9 cellular contexts compared by ENCODE assay signal in the genomic region with DNA sequence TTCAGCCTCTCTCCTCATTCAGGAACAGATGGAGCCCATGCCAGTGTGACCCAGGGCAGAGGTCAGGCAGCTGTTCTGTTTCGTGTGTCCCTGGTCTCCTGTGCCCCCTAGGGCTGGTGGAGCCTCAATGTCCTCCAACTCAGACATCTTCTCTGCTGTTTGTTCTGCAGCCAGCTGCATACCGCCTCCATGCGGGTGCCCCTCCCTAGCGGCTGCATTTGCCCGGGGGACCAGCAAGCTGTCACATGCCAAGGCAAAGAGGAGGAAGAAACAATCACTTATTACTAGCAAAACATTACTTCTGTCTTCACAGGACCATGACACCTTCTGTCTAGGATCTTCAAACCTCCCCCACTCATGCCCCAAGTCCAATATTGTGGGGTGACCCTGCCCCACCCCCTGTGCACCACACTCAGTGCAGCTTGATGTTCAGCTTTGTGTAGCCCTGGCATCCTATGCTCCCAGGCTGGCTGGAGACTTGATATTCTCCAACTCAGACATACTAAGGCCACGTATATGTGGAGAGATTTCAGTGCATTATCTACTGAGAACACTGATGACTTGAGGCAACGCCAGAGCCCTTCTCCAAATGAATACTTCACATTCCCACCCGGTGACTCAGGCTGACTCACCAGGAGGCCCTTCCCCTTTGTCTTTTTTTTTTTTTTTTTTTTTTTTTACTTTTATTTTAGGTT.
DNase-seq lines count a peak whose midpoint lies in the region; ATAC-seq and TF ChIP-seq lines count a peak whose summit lies in the region.
"Had no signal": no experiment of that assay in that cellular context is flagged by ENCODE, and none has a peak within 500 bp of the region (broad histone marks: within the 10 kb centered on the region; RNA-seq: fewer than 3 reads in every experiment).

No MANE protein-coding gene starts in this region.

- POLR2A ChIA-PET in GM10248 (lab: Yijun Ruan, JAX) = no interaction called here

- peaks cover 3% of the 10 kb centered on the region; the same call in 1 of the 3 replicates for H3K9me3 Mint-ChIP-seq in GM23338

- TF ChIP-seq CTCF in GM23338 (conservative IDR thresholded peaks at IDR 0.05; ENCODE audit: low read depth in 2 of 2) (peak in 1 of 2 experiments; percentile 59; a peak in 2 of 4 replicates), parathyroid adenoma (IDR thresholded peaks at IDR 0.05) (peak; percentile 48), GM10248 (IDR thresholded peaks at IDR 0.05; ENCODE audit: control extremely low read depth, extremely low read depth, low read depth, missing control alignments) (no peak)

- H3K27ac ChIP-seq in GM23338 (ENCODE audit: low read depth) = peak overlapping the region; percentile 95
- peak overlapping the region; percentile 94 for H3K27ac ChIP-seq in parathyroid adenoma

- H3K9me3 ChIP-seq in NT2/D1 (ENCODE audit: insufficient read depth, low read length) (no peaks in the 10 kb centered on the region), parathyroid adenoma (ENCODE audit: control insufficient read depth, low read length) (no peaks in the 10 kb centered on the region)

- 0 out of 2 replicates have a peak, but pooled peaks cover 6% of the 10 kb centered on the region for H3F3A ChIP-seq in GM23338 (replicated peaks; ENCODE audit: low read depth)

- H3K9me2 ChIP-seq in GM23338 (ENCODE audit: insufficient read depth) = no peaks in the 10 kb centered on the region

- H3K79me2 ChIP-seq in GM23338 (replicated peaks; ENCODE audit: insufficient read depth) (no peaks in the 10 kb centered on the region), parathyroid adenoma (no peaks in the 10 kb centered on the region)

- H2AFZ ChIP-seq in GM23338 (peak overlapping the region; percentile 40; the same call in 1 of the 2 replicates), parathyroid adenoma (peak overlapping the region; percentile 72)

- H3K4me2 ChIP-seq in GM23338 (peak overlapping the region; percentile 56), parathyroid adenoma (ENCODE audit: low read length) (peak overlapping the region; percentile 28)

- H3K4me1 ChIP-seq in GM23338 (ENCODE audit: insufficient read depth) = peaks cover 12% of the 10 kb centered on the region
- H3K4me1 ChIP-seq in NT2/D1 (ENCODE audit: insufficient read depth, insufficient read length) = no peaks in the 10 kb centered on the region
- peaks cover 26% of the 10 kb centered on the region for H3K4me1 ChIP-seq in parathyroid adenoma

- H3K27me3 Mint-ChIP-seq in GM23338 (ENCODE audit: insufficient read depth, low read depth, poor library complexity) = peaks cover 19% of the 10 kb centered on the region

- H3K4me1 Mint-ChIP-seq in GM23338 = peaks cover 21% of the 10 kb centered on the region
- H3K4me1 Mint-ChIP-seq: IgD-negative memory B cell had no signal

- ATAC-seq in GM23338 (peak; percentile 89), HG02588 (IDR thresholded peaks at IDR 0.05; ENCODE audit: unreplicated experiment) (no peak)

- peaks cover 2% of the 10 kb centered on the region; the same call in 1 of the 3 replicates for H3K36me3 Mint-ChIP-seq in GM23338 (ENCODE audit: low read depth)
- H3K36me3 Mint-ChIP-seq: IgD-negative memory B cell had no signal

- no peaks in the 10 kb centered on the region for H3K36me3 ChIP-seq in GM23338 (ENCODE audit: insufficient read depth)
- no peaks in the 10 kb centered on the region for H3K36me3 ChIP-seq in NT2/D1 (ENCODE audit: insufficient read depth, insufficient read length, low read length)
- H3K36me3 ChIP-seq in parathyroid adenoma (ENCODE audit: control insufficient read depth, insufficient read depth, low read length) = no peaks in the 10 kb centered on the region

- H4K20me1 ChIP-seq in GM23338 (replicated peaks; ENCODE audit: insufficient read depth) = no peaks in the 10 kb centered on the region

- no peak overlapping the region for H3K4me3 ChIP-seq in GM23338
- H3K4me3 ChIP-seq in NT2/D1 (ENCODE audit: insufficient read length, low read depth) = no peak overlapping the region
- H3K4me3 ChIP-seq in parathyroid adenoma (ENCODE audit: low read depth, low read length) = no peak overlapping the region

- DNase-seq in GM23338 (ENCODE audit: low spot score) (peak; percentile 85), NT2/D1 (ENCODE audit: low read depth, low spot score) (peak; percentile 78), fibroblast of gingiva (ENCODE audit: low read depth) (peak; percentile 89), anterior cingulate cortex (lab: John Stamatoyannopoulos, UW) (no peak), GM10248 (ENCODE audit: extremely low spot score) (no peak)
- no peak for DNase-seq in stimulated activated naive CD4-positive, alpha-beta T cell treated with Interleukin-2 at 50 U/mL for 16 hours (lab: John Stamatoyannopoulos, UW)

- H3K4me3 Mint-ChIP-seq in GM23338 = no peak overlapping the region
- H3K4me3 Mint-ChIP-seq: IgD-negative memory B cell had no signal

- peak overlapping the region; percentile 70 for H3K27ac Mint-ChIP-seq in GM23338
- H3K27ac Mint-ChIP-seq: IgD-negative memory B cell had no signal

- CTCF ChIA-PET in GM10248 (lab: Yijun Ruan, JAX) = no interaction called here

- peak overlapping the region; percentile 73 for H3K9ac ChIP-seq in NT2/D1 (ENCODE audit: insufficient read length, low read depth)
- no peak overlapping the region for H3K9ac ChIP-seq in parathyroid adenoma

- no peaks in the 10 kb centered on the region for H3K27me3 ChIP-seq in GM23338 (ENCODE audit: insufficient read depth)
- no peaks in the 10 kb centered on the region for H3K27me3 ChIP-seq in NT2/D1 (ENCODE audit: insufficient read depth, insufficient read length)
- no peaks in the 10 kb centered on the region for H3K27me3 ChIP-seq in parathyroid adenoma (ENCODE audit: control insufficient read depth, insufficient read depth, low read length)

TF ChIP-seq in GM23338, 12 proteins besides CTCF, POLR2A, EP300 and RAD21:
- no peak for TF ChIP-seq EZH2phosphoT487 (IDR thresholded peaks at IDR 0.05; ENCODE audit: unreplicated experiment)
- TF ChIP-seq CREB1 (CRISPR knock-in tag; IDR thresholded peaks at IDR 0.05; ENCODE audit: low read depth) = no peak
- TF ChIP-seq, protein P1, sequence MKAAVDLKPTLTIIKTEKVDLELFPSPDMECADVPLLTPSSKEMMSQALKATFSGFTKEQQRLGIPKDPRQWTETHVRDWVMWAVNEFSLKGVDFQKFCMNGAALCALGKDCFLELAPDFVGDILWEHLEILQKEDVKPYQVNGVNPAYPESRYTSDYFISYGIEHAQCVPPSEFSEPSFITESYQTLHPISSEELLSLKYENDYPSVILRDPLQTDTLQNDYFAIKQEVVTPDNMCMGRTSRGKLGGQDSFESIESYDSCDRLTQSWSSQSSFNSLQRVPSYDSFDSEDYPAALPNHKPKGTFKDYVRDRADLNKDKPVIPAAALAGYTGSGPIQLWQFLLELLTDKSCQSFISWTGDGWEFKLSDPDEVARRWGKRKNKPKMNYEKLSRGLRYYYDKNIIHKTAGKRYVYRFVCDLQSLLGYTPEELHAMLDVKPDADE (IDR thresholded peaks at IDR 0.05) = no peak
- TF ChIP-seq ZNF114 (CRISPR knock-in tag; IDR thresholded peaks at IDR 0.05) = no peak
- no peak for TF ChIP-seq JUNB (IDR thresholded peaks at IDR 0.05; ENCODE audit: unreplicated experiment)
- peak; percentile 73 for TF ChIP-seq ZNF331 (CRISPR knock-in tag; IDR thresholded peaks at IDR 0.05; ENCODE audit: low read depth)

Comparison
In these comparisons a context has a peak if more than half of its experiments do, and no peak if none do; other contexts are left out.
1. DNase-seq: peak in GM23338 (single experiment), NT2/D1 (single experiment) and fibroblast of gingiva (single experiment); none in anterior cingulate cortex (0 of 58), GM10248 (single experiment) and stimulated activated naive CD4-positive, alpha-beta T cell treated with Interleukin-2 at 50 U/mL for 16 hours (single experiment).